16 cellular contexts compared by ENCODE assay signal in the genomic region with DNA sequence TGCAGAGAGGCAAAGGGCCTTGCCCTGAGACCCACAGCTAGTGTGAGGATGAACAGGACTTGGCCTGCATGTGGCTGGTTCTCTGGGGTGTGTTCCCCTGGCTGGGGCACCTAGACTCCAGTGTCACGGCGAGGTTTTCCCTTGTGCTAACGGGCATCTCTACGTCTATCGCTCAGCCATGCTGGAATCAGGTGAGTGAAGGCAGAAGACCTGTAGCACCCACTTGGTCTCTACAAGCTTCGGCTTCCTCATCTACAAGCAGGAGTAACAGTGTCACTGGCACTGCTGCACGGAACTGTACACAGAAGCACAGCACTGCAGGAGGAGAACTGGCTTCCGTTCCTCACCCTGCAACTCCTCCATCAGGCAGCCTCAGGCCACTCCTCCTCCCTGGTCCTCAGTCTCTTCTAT. TPM values are rescaled to one million over a fixed set of nuclear protein-coding genes. Genes with fewer than 3 reads are reported as not detected.
DNase-seq lines count a peak whose midpoint lies in the region; ATAC-seq and TF ChIP-seq lines count a peak whose summit lies in the region.
"Had no signal": no experiment of that assay in that cellular context is flagged by ENCODE, and none has a peak within 500 bp of the region (broad histone marks: within the 10 kb centered on the region; RNA-seq: fewer than 3 reads in every experiment).

No MANE protein-coding gene starts in this region.

- H3F3A ChIP-seq in PC-3 (ENCODE audit: low read length, unreplicated experiment): no peaks in the 10 kb centered on the region

- intact Hi-C loops in PC-3 (cut with micrococcal nuclease): no loop called here

- H2AFZ ChIP-seq in PC-3 (ENCODE audit: low read length): no peak overlapping the region

- no peaks in the 10 kb centered on the region for H3K36me3 ChIP-seq in SJCRH30
- H3K36me3 ChIP-seq in esophagus (ENCODE audit: control insufficient read depth in 2 of 2, insufficient read depth in 2 of 2, low read length in 1 of 2): peaks cover 12 to 32% of the 10 kb centered on the region in 2 donors
- H3K36me3 ChIP-seq in lung (ENCODE audit: control insufficient read depth in 2 of 2, insufficient read depth in 2 of 2, low read length in 2 of 2): peaks cover 0 to 46% of the 10 kb centered on the region in 2 donors
- H3K36me3 ChIP-seq in PC-3 (ENCODE audit: low read depth, low read length): no peaks in the 10 kb centered on the region

- CTCF ChIA-PET in PC-3 (lab: Charles Lee): no interaction called here

- 86 to 87% methylated on average over 8 of the region's 8 CpGs for WGBS in esophagus, 2 donors
- WGBS in lung, 2 donors: 90% methylated on average over 8 of the region's 8 CpGs

- H3K4me3 ChIP-seq in SJCRH30: no peak overlapping the region
- H3K4me3 ChIP-seq in esophagus (ENCODE audit: low read depth in 1 of 2, low read length in 2 of 2): no peak overlapping the region
- no peak overlapping the region for H3K4me3 ChIP-seq in lung
- H3K4me3 ChIP-seq in PC-3 (ENCODE audit: low read length): no peak overlapping the region

- no peak overlapping the region for H3K9ac ChIP-seq in PC-3 (ENCODE audit: low read length)

- no TSS peak for BruUV-seq in PC-3 (replicated peaks; lab: Mats Ljungman, UMichigan)

- no peak overlapping the region for H3K4me2 ChIP-seq in PC-3 (ENCODE audit: low read length)

- no peak for TF ChIP-seq CTCF in lung (IDR thresholded peaks at IDR 0.05; ENCODE audit: control extremely low read depth, extremely low read depth)
- TF ChIP-seq CTCF in PC-3 (conservative IDR thresholded peaks at IDR 0.05; ENCODE audit: low read depth, low read length): no peak

- POLR2A ChIA-PET in PC-3 (lab: Charles Lee; ENCODE audit: unreplicated experiment): no interaction called here

- H3K27ac ChIP-seq in SJCRH30 (peak overlapping the region; percentile 95; the same call in 1 of the 2 replicates), esophagus (ENCODE audit: low read depth in 2 of 2, low read length in 1 of 2) (peak overlapping the region; percentile 80 to 89), lung (ENCODE audit: low read depth in 1 of 2, low read length in 1 of 2) (peak overlapping the region; percentile 97 to 98), substantia nigra (ENCODE audit: low read depth, low read length, poor library complexity, severe bottlenecking) (peak overlapping the region; percentile 6), PC-3 (ENCODE audit: low read length) (no peak overlapping the region)

- H3K9me3 ChIP-seq in SJCRH30 (replicated peaks) (no peaks in the 10 kb centered on the region), esophagus (ENCODE audit: control insufficient read depth in 2 of 2, insufficient read depth in 1 of 2, low read depth in 1 of 2, low read length in 1 of 2) (no peaks in the 10 kb centered on the region), lung (ENCODE audit: control insufficient read depth in 2 of 2, insufficient read depth in 1 of 2, low read length in 1 of 2) (no peaks in the 10 kb centered on the region), PC-3 (ENCODE audit: low read length) (no peaks in the 10 kb centered on the region)

- H3K4me1 ChIP-seq in SJCRH30 (peaks cover 91% of the 10 kb centered on the region), esophagus (ENCODE audit: control insufficient read depth in 2 of 2, insufficient read depth in 2 of 2, low read length in 1 of 2) (peaks cover 7 to 28% of the 10 kb centered on the region in 2 donors), lung (ENCODE audit: control insufficient read depth in 2 of 2, insufficient read depth in 2 of 2, low read length in 2 of 2) (peaks cover 15 to 45% of the 10 kb centered on the region in 2 donors), PC-3 (ENCODE audit: insufficient read depth, low read length) (peaks cover 15% of the 10 kb centered on the region)

- no peaks in the 10 kb centered on the region for H3K9me2 ChIP-seq in PC-3 (replicated peaks; ENCODE audit: low read length)

- no peak for ATAC-seq in lung (ENCODE audit: insufficient read depth, low FRiP score)
- ATAC-seq in PC-3: no peak
- no peak for ATAC-seq in HG03039 (IDR thresholded peaks at IDR 0.05; ENCODE audit: unreplicated experiment)
- ATAC-seq: stimulated activated memory B cell treated with anti-CD40 and anti-IgM and Interleukin-4, amounts not matched to agents 10 μg/mL and 1 μg/mL and 100 μg/mL, for 72 hours had no signal

- no peaks in the 10 kb centered on the region for H3K27me3 ChIP-seq in SJCRH30
- H3K27me3 ChIP-seq in esophagus (ENCODE audit: control insufficient read depth in 1 of 2, insufficient read depth in 2 of 2, low read length in 2 of 2): no peaks in the 10 kb centered on the region
- no peaks in the 10 kb centered on the region for H3K27me3 ChIP-seq in lung (ENCODE audit: control insufficient read depth, insufficient read depth)
- H3K27me3 ChIP-seq in PC-3 (ENCODE audit: low read length): no peaks in the 10 kb centered on the region

- no peaks in the 10 kb centered on the region for H3K79me2 ChIP-seq in PC-3 (ENCODE audit: low read length)

- DNase-seq in SJCRH30 (no peak), lung (ENCODE audit: low spot score) (no peak), substantia nigra (lab: John Stamatoyannopoulos, UW) (no peak), PC-3 (no peak), midbrain (lab: John Stamatoyannopoulos, UW) (no peak)
- DNase-seq in activated CD4-positive, CD25-positive, alpha-beta regulatory T cell treated with anti-CD3 and anti-CD28 coated beads, Interleukin-2, amount 50 U/mL, for 72 hours: no peak
- DNase-seq: activated CD4-positive, alpha-beta T cell treated with anti-CD3 and anti-CD28 coated beads, Interleukin-2, amount 50 U/mL, for 1 hour; GOT3; KG1; NCI-H1436 treated with DMSO at 0.1 percent for 48 hours; NCI-H524 treated with DMSO at 0.1 percent for 48 hours; retina; stimulated activated CD4-positive, alpha-beta T cell treated with anti-CD3 and anti-CD28 coated beads, Interleukin-4, amount 100 ng/mL, for 4 hours had no signal

- H4K20me1 ChIP-seq in PC-3 (ENCODE audit: low read length): no peaks in the 10 kb centered on the region

RNA-seq across cellular contexts. Expression of a gene that starts 30.6 kb away (rescaled TPM):
- 14.0 and 14.7 TPM in 2 replicates for total RNA-seq in SJCRH30 (2014; rRNA removed; shearing (Covaris generic))
- polyA plus RNA-seq in esophagus (10 to 100 TPM; 12.2 to 13.4 TPM), lung (10 to 100 TPM; 28.8 to 41.4 TPM)
- total RNA-seq in lung (10 to 100 TPM; 25.4 to 38.1 TPM), PC-3 (2014; rRNA removed) (17.8 and 19.6 TPM in 2 replicates)

RNA-seq across cellular contexts. Expression of a gene that starts 46.7 kb away (rescaled TPM):
- total RNA-seq in SJCRH30 (2014; rRNA removed; shearing (Covaris generic)): 0.02 and 0.03 TPM in 2 replicates
- polyA plus RNA-seq in esophagus: under 1 TPM; 0.56 to 0.59 TPM
- under 1 TPM; 0.37 to 0.54 TPM for total RNA-seq in lung
- under 1 TPM; 0.10 to 0.26 TPM for polyA plus RNA-seq in lung
- 0.04 TPM in 1 of 2 replicates, not detected in the other for total RNA-seq in PC-3 (2014; rRNA removed)
